1 cellular context compared by ENCODE assay signal in genomic region chr17:58658804-58659713, GRCh38.
A peak's percentile ranks its signal among the peaks of the same experiment; 100 is the strongest.
TF ChIP-seq lines count a peak whose summit lies in the region.

No MANE protein-coding gene starts in this region.

TF ChIP-seq in HCT116, 20 proteins besides CTCF, POLR2A, EP300 and RAD21 (continued from another document):
- TF ChIP-seq YY1 (IDR thresholded peaks at IDR 0.05; ENCODE audit: extremely low read depth, insufficient replicate concordance, low read depth, low read length) (peak; percentile 90), ELF1 (IDR thresholded peaks at IDR 0.05; ENCODE audit: borderline replicate concordance, low read depth) (no peak; the same call in 1 of the 2 replicates), ZNF274 (IDR thresholded peaks at IDR 0.05; ENCODE audit: low read depth, low read length) (no peak), EGR1 (IDR thresholded peaks at IDR 0.05; ENCODE audit: low read depth) (peak; percentile 68), JUND (IDR thresholded peaks at IDR 0.05) (peak; percentile 98)
- TF ChIP-seq, protein P1, sequence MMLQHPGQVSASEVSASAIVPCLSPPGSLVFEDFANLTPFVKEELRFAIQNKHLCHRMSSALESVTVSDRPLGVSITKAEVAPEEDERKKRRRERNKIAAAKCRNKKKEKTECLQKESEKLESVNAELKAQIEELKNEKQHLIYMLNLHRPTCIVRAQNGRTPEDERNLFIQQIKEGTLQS (IDR thresholded peaks at IDR 0.05): no peak
TF ChIP-seq in HCT116: peak in this region for 13.
